21 cellular contexts compared by ENCODE assay signal in genomic region chr10:81297292-81297691, GRCh38.
DNase-seq lines count a peak whose midpoint lies in the region; ATAC-seq, FAIRE-seq and TF ChIP-seq lines count a peak whose summit lies in the region.
"Had no signal": no experiment of that assay in that cellular context is flagged by ENCODE, and none has a peak within 500 bp of the region (broad histone marks: within the 10 kb centered on the region; RNA-seq: fewer than 3 reads in every experiment).

No MANE protein-coding gene starts in this region.

- H3K9ac ChIP-seq in PC-3 (ENCODE audit: low read length) (no peak overlapping the region), H1 (replicated peaks in 1 of 4; ENCODE audit: extremely low read depth in 1 of 4, low read depth in 3 of 4, low read length in 3 of 4) (no peak overlapping the region)
- H3K9ac ChIP-seq: GM23248 had no signal

- H3K4me1 ChIP-seq in PC-3 (ENCODE audit: insufficient read depth, low read length) (no peaks in the 10 kb centered on the region), H1 (replicated peaks in 1 of 4; ENCODE audit: control insufficient read depth in 3 of 4, insufficient read depth in 4 of 4, low read length in 3 of 4) (no peaks in the 10 kb centered on the region)

- CTCF ChIA-PET in PC-3 (lab: Charles Lee) (no interaction called here), H1 (lab: Charles Lee; ENCODE audit: partially characterized antibody) (interaction anchor here (0.8 kb wide), 1 partner anchor 10 kb away, joined by 3 read pairs; no protein-coding TSS in a partner anchor)

- H2AFZ ChIP-seq in PC-3 (ENCODE audit: low read length) (no peak overlapping the region), H1 (ENCODE audit: low read length) (no peak overlapping the region)
- H2AFZ ChIP-seq: GM23248 had no signal

- no peak overlapping the region for H2BK120ac ChIP-seq in H1 (replicated peaks; ENCODE audit: low read depth, low read length)

- H4K8ac ChIP-seq in H1 (ENCODE audit: extremely low read depth, insufficient read depth, low read length), result no peak overlapping the region

- H3K36me3 Mint-ChIP-seq in HFFc6 (ENCODE audit: low read depth), result no peaks in the 10 kb centered on the region
- H3K36me3 Mint-ChIP-seq: IgD-negative memory B cell had no signal

- no peak overlapping the region for H2BK20ac ChIP-seq in H1 (ENCODE audit: low read length)

- H3K27ac ChIP-seq in PC-3 (ENCODE audit: low read length) (no peak overlapping the region), H1 (ENCODE audit: low read depth, low read length) (no peak overlapping the region)
- H3K27ac ChIP-seq: C4-2B, GM23248, HL-60 had no signal

- TF ChIP-seq RAD21 in H1 (IDR thresholded peaks at IDR 0.05 in 1 of 2, conservative IDR thresholded peaks at IDR 0.05 in 1 of 2; ENCODE audit: low read depth in 2 of 2, low read length in 2 of 2), result no peak

- TF ChIP-seq CTCF in HFFc6 (IDR thresholded peaks at IDR 0.05) (no peak), LNCaP clone FGC (IDR thresholded peaks at IDR 0.05; ENCODE audit: control insufficient read depth, extremely low read depth, insufficient read depth) (no peak), PC-3 (conservative IDR thresholded peaks at IDR 0.05; ENCODE audit: low read depth, low read length) (no peak), H1 (IDR thresholded peaks at IDR 0.05; ENCODE audit: control extremely low read depth in 1 of 3, insufficient read depth in 1 of 3, low read depth in 1 of 3, low read length in 3 of 3) (no peak)

- 96% methylated on average over 4 of the region's 4 CpGs; no CpG with 5 or more reads in 1 of the 2 experiments for WGBS in H1 (ENCODE audit: extremely low coverage in 1 of 2, insufficient coverage in 1 of 2, insufficient read length in 1 of 2, insufficient replicate concordance in 2 of 2, low coverage in 1 of 2, low lambda C conversion rate in 2 of 2, missing lambda C conversion rate in 1 of 2), 2 experiments

- H2AK5ac ChIP-seq in H1 (ENCODE audit: low read depth, low read length), result no peak overlapping the region

- H3K4me3 ChIP-seq in LNCaP clone FGC (ENCODE audit: low read depth, low read length) (peak overlapping the region; percentile 6; the same call in 1 of the 2 replicates), PC-3 (ENCODE audit: low read length) (peak overlapping the region; percentile 54), H1 (ENCODE audit: extremely low read depth in 1 of 4, insufficient read depth in 2 of 4, low read depth in 3 of 4, low read length in 4 of 4) (no peak overlapping the region)
- H3K4me3 ChIP-seq: GM12878, GM23248 had no signal

- H2BK12ac ChIP-seq in H1 (ENCODE audit: low read depth, low read length), result no peak overlapping the region

- H3K79me2 ChIP-seq in PC-3 (ENCODE audit: low read length) (no peaks in the 10 kb centered on the region), H1 (ENCODE audit: control insufficient read depth in 1 of 2, insufficient read depth in 2 of 2, low read length in 2 of 2) (no peaks in the 10 kb centered on the region)

- no peak overlapping the region for H4K5ac ChIP-seq in H1 (ENCODE audit: insufficient read length, low read depth, low read length)

- H3K56ac ChIP-seq in H1 (replicated peaks; ENCODE audit: insufficient read length, low read depth, low read length), result no peak overlapping the region

- H3K4me2 ChIP-seq in PC-3 (ENCODE audit: low read length) (peak overlapping the region; percentile 56), H1 (ENCODE audit: insufficient read depth in 1 of 2, low read depth in 2 of 2, low read length in 2 of 2) (no peak overlapping the region)

- ATAC-seq in PC-3, result no peak
- ATAC-seq: GM12878 had no signal

- no peaks in the 10 kb centered on the region for H3K27me3 Mint-ChIP-seq in HFFc6 (ENCODE audit: insufficient read depth)
- H3K27me3 Mint-ChIP-seq: CD4-positive, alpha-beta T cell; IgD-negative memory B cell had no signal

- no peak overlapping the region for H2BK15ac ChIP-seq in H1 (ENCODE audit: low read length)

- no peaks in the 10 kb centered on the region for H3K4me1 Mint-ChIP-seq in HFFc6 (ENCODE audit: low read depth)
- H3K4me1 Mint-ChIP-seq: IgD-negative memory B cell had no signal

- no peak overlapping the region for H4K91ac ChIP-seq in H1 (replicated peaks; ENCODE audit: insufficient read length, low read length)

- no peak overlapping the region for H2BK5ac ChIP-seq in H1 (ENCODE audit: low read depth, low read length)

- H3K27me3 ChIP-seq in PC-3 (ENCODE audit: low read length) (no peaks in the 10 kb centered on the region), H1 (replicated peaks in 1 of 4; ENCODE audit: control insufficient read depth in 3 of 4, extremely low read depth in 1 of 4, insufficient read depth in 3 of 4, low read length in 3 of 4) (no peaks in the 10 kb centered on the region)

- FAIRE-seq in H1 (lab: Jason Lieb, UNC), result no peak
- FAIRE-seq: GM12878, GM19239, H54 had no signal

- intact Hi-C loops in PC-3 (cut with micrococcal nuclease), result no loop called here

- no peaks in the 10 kb centered on the region for H3K79me1 ChIP-seq in H1 (ENCODE audit: low read depth, low read length)

- H3K14ac ChIP-seq in H1 (ENCODE audit: insufficient read length), result no peak overlapping the region

- H3K9me3 Mint-ChIP-seq in HFFc6, result peaks cover 49% of the 10 kb centered on the region

- no peaks in the 10 kb centered on the region for H3K36me3 ChIP-seq in PC-3 (ENCODE audit: low read depth, low read length)
- H3K36me3 ChIP-seq in H1 (ENCODE audit: control insufficient read depth in 2 of 4, insufficient read depth in 4 of 4, low read length in 3 of 4), result no peaks in the 10 kb centered on the region

- no peak overlapping the region for H3K27ac Mint-ChIP-seq in HFFc6
- H3K27ac Mint-ChIP-seq: CD4-positive, alpha-beta T cell; IgD-negative memory B cell had no signal

- no peaks in the 10 kb centered on the region for H3K23me2 ChIP-seq in H1 (ENCODE audit: low read depth, low read length)

- no TSS peak for BruUV-seq in PC-3 (replicated peaks; lab: Mats Ljungman, UMichigan)

- H3F3A ChIP-seq in PC-3 (ENCODE audit: low read length, unreplicated experiment), result no peaks in the 10 kb centered on the region

- POLR2A ChIA-PET in PC-3 (lab: Charles Lee; ENCODE audit: unreplicated experiment), result no interaction called here
- POLR2A ChIA-PET in H1 (lab: Charles Lee; ENCODE audit: partially characterized antibody), result no interaction called here

- no peaks in the 10 kb centered on the region for H3K9me3 ChIP-seq in PC-3 (ENCODE audit: low read length)
- no peaks in the 10 kb centered on the region for H3K9me3 ChIP-seq in H1 (ENCODE audit: insufficient read depth in 2 of 2, low read depth in 1 of 2, low read length in 1 of 2)

- H3K9me2 ChIP-seq in PC-3 (replicated peaks; ENCODE audit: low read length), result no peaks in the 10 kb centered on the region

- H4K20me1 ChIP-seq in PC-3 (ENCODE audit: low read length) (no peaks in the 10 kb centered on the region), H1 (replicated peaks in 1 of 2; ENCODE audit: control insufficient read depth in 1 of 2, insufficient read depth in 2 of 2, low read length in 2 of 2) (no peaks in the 10 kb centered on the region)

- TF ChIP-seq POLR2A in H1 (IDR thresholded peaks at IDR 0.05; ENCODE audit: control extremely low read depth in 1 of 2, low read depth in 2 of 2, low read length in 2 of 2), result no peak

- peak overlapping the region; percentile 45; the same call in 1 of the 2 replicates for H3K4me3 Mint-ChIP-seq in HFFc6
- H3K4me3 Mint-ChIP-seq: CD4-positive, alpha-beta T cell; IgD-negative memory B cell had no signal

- no peak overlapping the region for H3K4ac ChIP-seq in H1 (replicated peaks; ENCODE audit: insufficient read length, low read depth, low read length)

- no peak overlapping the region for H3K23ac ChIP-seq in H1 (ENCODE audit: insufficient read length)

- DNase-seq in HFFc6, result no peak
- DNase-seq in LNCaP clone FGC (ENCODE audit: low read depth), result no peak
- no peak for DNase-seq in PC-3
- no peak for DNase-seq in H1 (ENCODE audit: low read depth in 1 of 2, low spot score in 2 of 2)
- no peak for DNase-seq in COR-L47 (lab: John Stamatoyannopoulos, UW)
- DNase-seq in globus pallidus (ENCODE audit: low spot score), result no peak
- DNase-seq in NCI-H1105 treated with DMSO at 0.1 percent for 48 hours (lab: John Stamatoyannopoulos, UW), result no peak
- DNase-seq: AML-193; Calu3; CD4-positive, alpha-beta T cell; DND-41; EL; GM23248; HCEC 1CT; KG1 had no signal

- no peak for TF ChIP-seq EP300 in H1 (IDR thresholded peaks at IDR 0.05; ENCODE audit: borderline replicate concordance in 1 of 2, low read depth in 2 of 2, low read length in 2 of 2)

- H3K18ac ChIP-seq in H1 (ENCODE audit: extremely low read depth, low read length), result no peak overlapping the region

TF ChIP-seq in H1, 55 proteins besides CTCF, POLR2A, EP300 and RAD21:
- TF ChIP-seq NANOG (IDR thresholded peaks at IDR 0.05; ENCODE audit: insufficient read depth, low read depth, low read length, poor library complexity, severe bottlenecking), result no peak
- TF ChIP-seq E2F6 (IDR thresholded peaks at IDR 0.05), result no peak
- TF ChIP-seq MAFK (IDR thresholded peaks at IDR 0.05; ENCODE audit: low read depth, low read length), result peak; percentile 60; the same call in 1 of the 2 replicates
- no peak for TF ChIP-seq GABPA (IDR thresholded peaks at IDR 0.05; ENCODE audit: borderline replicate concordance, insufficient read depth, low read length)
- no peak for TF ChIP-seq POLR2AphosphoS5 (IDR thresholded peaks at IDR 0.05; ENCODE audit: low read depth, low read length)
- TF ChIP-seq HDAC6 (IDR thresholded peaks at IDR 0.05; ENCODE audit: low read depth, low read length), result no peak
- no peak for TF ChIP-seq MAX (IDR thresholded peaks at IDR 0.05)
- no peak for TF ChIP-seq SIRT6 (IDR thresholded peaks at IDR 0.05; ENCODE audit: low read length)

Comparison
In these comparisons a context has a peak if more than half of its experiments do, and no peak if none do; other contexts are left out.
1. H3K4me3 ChIP-seq: peak in LNCaP clone FGC (single experiment) and PC-3 (single experiment); none in H1 (0 of 4).